11 cellular contexts compared by ENCODE assay signal in genomic region chr2:62478093-62478580, GRCh38. TPM values are rescaled to one million over a fixed set of nuclear protein-coding genes. Genes with fewer than 3 reads are reported as not detected.
DNase-seq lines count a peak whose midpoint lies in the region; ATAC-seq and TF ChIP-seq lines count a peak whose summit lies in the region.
"Had no signal": no experiment of that assay in that cellular context is flagged by ENCODE, and none has a peak within 500 bp of the region (broad histone marks: within the 10 kb centered on the region; RNA-seq: fewer than 3 reads in every experiment).

No MANE protein-coding gene starts in this region.

- no peaks in the 10 kb centered on the region for H3K36me3 Mint-ChIP-seq in nephron (ENCODE audit: low read depth)
- H3K36me3 Mint-ChIP-seq: activated naive CD4-positive, alpha-beta T cell treated with anti-CD3 and anti-CD28 coated beads, Interleukin-2, amount 10 ng/mL, durations not matched to agents 7 days and 5 days; CD4-positive, CD25-positive, alpha-beta regulatory T cell had no signal

- peak overlapping the region; percentile 81 to 99 (median 96) for H3K27ac Mint-ChIP-seq in nephron
- H3K27ac Mint-ChIP-seq: activated naive CD4-positive, alpha-beta T cell treated with anti-CD3 and anti-CD28 coated beads, Interleukin-2, amount 10 ng/mL, durations not matched to agents 7 days and 5 days; CD4-positive, CD25-positive, alpha-beta regulatory T cell had no signal

- H3K4me3 ChIP-seq in fibroblast of mammary gland (ENCODE audit: control insufficient read depth, low read depth, low read length) = no peak overlapping the region

- DNase-seq in DMS153 (lab: John Stamatoyannopoulos, UW) (peak; percentile 58), fibroblast of mammary gland (ENCODE audit: low read depth) (peak; percentile 71), NCI-H2196 treated with DMSO at 0.1 percent for 48 hours (lab: John Stamatoyannopoulos, UW; ENCODE audit: unreplicated experiment) (no peak), NCI-H345 treated with DMSO at 0.1 percent for 48 hours (lab: John Stamatoyannopoulos, UW; ENCODE audit: unreplicated experiment) (no peak)
- DNase-seq: activated naive CD4-positive, alpha-beta T cell treated with anti-CD3 and anti-CD28 coated beads, Interleukin-2, amount 10 ng/mL, durations not matched to agents 7 days and 5 days; CD4-positive, CD25-positive, alpha-beta regulatory T cell; stimulated activated CD4-positive, alpha-beta T cell treated with anti-CD3 and anti-CD28 coated beads, Interleukin-4, amount 100 ng/mL, for 1 hour had no signal

- ATAC-seq in GM19452 (IDR thresholded peaks at IDR 0.05; ENCODE audit: unreplicated experiment) (no peak), GM18861 (IDR thresholded peaks at IDR 0.05; ENCODE audit: unreplicated experiment) (no peak)

- no peaks in the 10 kb centered on the region for H3K9me3 Mint-ChIP-seq in nephron
- H3K9me3 Mint-ChIP-seq: activated naive CD4-positive, alpha-beta T cell treated with anti-CD3 and anti-CD28 coated beads, Interleukin-2, amount 10 ng/mL, durations not matched to agents 7 days and 5 days; CD4-positive, CD25-positive, alpha-beta regulatory T cell had no signal

- peaks cover 75% of the 10 kb centered on the region for H3K4me1 Mint-ChIP-seq in nephron
- H3K4me1 Mint-ChIP-seq: activated naive CD4-positive, alpha-beta T cell treated with anti-CD3 and anti-CD28 coated beads, Interleukin-2, amount 10 ng/mL, durations not matched to agents 7 days and 5 days had no signal

- H3K4me3 Mint-ChIP-seq in nephron = peak overlapping the region in 1 of 3 experiments; percentile 20
- H3K4me3 Mint-ChIP-seq: activated naive CD4-positive, alpha-beta T cell treated with anti-CD3 and anti-CD28 coated beads, Interleukin-2, amount 10 ng/mL, durations not matched to agents 7 days and 5 days; CD4-positive, CD25-positive, alpha-beta regulatory T cell had no signal

- H3K27me3 Mint-ChIP-seq in nephron (ENCODE audit: low read depth) = peaks cover 8% of the 10 kb centered on the region

- TF ChIP-seq CTCF in fibroblast of mammary gland (conservative IDR thresholded peaks at IDR 0.05; ENCODE audit: control insufficient read depth, insufficient read depth, low read depth, low read length) = no peak
- TF ChIP-seq CTCF in nephron (IDR thresholded peaks at IDR 0.05; ENCODE audit: unreplicated experiment in 3 of 3) = no peak

TF ChIP-seq in PFSK-1, 5 proteins besides CTCF, POLR2A, EP300 and RAD21:
- TF ChIP-seq FOXP2 (optimal IDR thresholded peaks at IDR 0.05; ENCODE audit: borderline replicate concordance, extremely low read depth, extremely low read length, insufficient read depth) = peak; percentile 45
- no peak for TF ChIP-seq TAF1 (IDR thresholded peaks at IDR 0.05; ENCODE audit: borderline replicate concordance, insufficient read depth, low read length)
- no peak for TF ChIP-seq REST (IDR thresholded peaks at IDR 0.05; ENCODE audit: insufficient read depth in 1 of 2, low read depth in 2 of 2, low read length in 2 of 2)

RNA-seq across cellular contexts. Expression of gene TMEM17, which starts 27.9 kb away (rescaled TPM):
- polyA plus RNA-seq in PFSK-1 (2012; ENCODE audit: insufficient read length, low read depth) = not detected
- polyA plus RNA-seq: CD4-positive, CD25-positive, alpha-beta regulatory T cell had no signal

Comparison
In these comparisons a context has a peak if more than half of its experiments do, and no peak if none do; other contexts are left out.
1. DNase-seq: peak in DMS153 (single experiment) and fibroblast of mammary gland (single experiment); none in NCI-H2196 treated with DMSO at 0.1 percent for 48 hours (single experiment) and NCI-H345 treated with DMSO at 0.1 percent for 48 hours (single experiment).